Comparison of ENCODE assay signal across 1 cellular context in genomic region chr13:98511435-98511834, GRCh38.
TF ChIP-seq lines count a peak whose summit lies in the region.

No MANE protein-coding gene starts in this region.

TF ChIP-seq in SK-N-SH, 30 proteins besides CTCF, POLR2A, EP300 and RAD21:
- TF ChIP-seq GABPA (IDR thresholded peaks at IDR 0.05; ENCODE audit: low read depth) (no peak), TEAD4 (IDR thresholded peaks at IDR 0.05; ENCODE audit: borderline replicate concordance, insufficient read depth) (no peak), ZBTB33 (IDR thresholded peaks at IDR 0.05; ENCODE audit: borderline replicate concordance, low read depth) (no peak), RCOR1 (IDR thresholded peaks at IDR 0.05; ENCODE audit: low read length) (no peak), PBX3 (IDR thresholded peaks at IDR 0.05) (no peak), EZH2phosphoT487 (IDR thresholded peaks at IDR 0.05; ENCODE audit: borderline replicate concordance, low read depth) (no peak), SMC3 (IDR thresholded peaks at IDR 0.05; ENCODE audit: low read depth, low read length) (no peak), MEF2A (IDR thresholded peaks at IDR 0.05; ENCODE audit: borderline replicate concordance, low read depth) (no peak), YY1 (IDR thresholded peaks at IDR 0.05; ENCODE audit: low read depth) (no peak), JUND (IDR thresholded peaks at IDR 0.05) (no peak), REST (IDR thresholded peaks at IDR 0.05; ENCODE audit: low read depth, low read length) (no peak), RFX5 (IDR thresholded peaks at IDR 0.05; ENCODE audit: low read length) (no peak)
- TF ChIP-seq, protein P1, sequence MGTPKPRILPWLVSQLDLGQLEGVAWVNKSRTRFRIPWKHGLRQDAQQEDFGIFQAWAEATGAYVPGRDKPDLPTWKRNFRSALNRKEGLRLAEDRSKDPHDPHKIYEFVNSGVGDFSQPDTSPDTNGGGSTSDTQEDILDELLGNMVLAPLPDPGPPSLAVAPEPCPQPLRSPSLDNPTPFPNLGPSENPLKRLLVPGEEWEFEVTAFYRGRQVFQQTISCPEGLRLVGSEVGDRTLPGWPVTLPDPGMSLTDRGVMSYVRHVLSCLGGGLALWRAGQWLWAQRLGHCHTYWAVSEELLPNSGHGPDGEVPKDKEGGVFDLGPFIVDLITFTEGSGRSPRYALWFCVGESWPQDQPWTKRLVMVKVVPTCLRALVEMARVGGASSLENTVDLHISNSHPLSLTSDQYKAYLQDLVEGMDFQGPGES (IDR thresholded peaks at IDR 0.05; ENCODE audit: low read depth, low read length): no peak
- TF ChIP-seq, protein P2, sequence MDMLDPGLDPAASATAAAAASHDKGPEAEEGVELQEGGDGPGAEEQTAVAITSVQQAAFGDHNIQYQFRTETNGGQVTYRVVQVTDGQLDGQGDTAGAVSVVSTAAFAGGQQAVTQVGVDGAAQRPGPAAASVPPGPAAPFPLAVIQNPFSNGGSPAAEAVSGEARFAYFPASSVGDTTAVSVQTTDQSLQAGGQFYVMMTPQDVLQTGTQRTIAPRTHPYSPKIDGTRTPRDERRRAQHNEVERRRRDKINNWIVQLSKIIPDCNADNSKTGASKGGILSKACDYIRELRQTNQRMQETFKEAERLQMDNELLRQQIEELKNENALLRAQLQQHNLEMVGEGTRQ (IDR thresholded peaks at IDR 0.05; ENCODE audit: borderline replicate concordance, low read depth, low read length): no peak
